ENCODE assay signal across 15 cellular contexts in the genomic region with DNA sequence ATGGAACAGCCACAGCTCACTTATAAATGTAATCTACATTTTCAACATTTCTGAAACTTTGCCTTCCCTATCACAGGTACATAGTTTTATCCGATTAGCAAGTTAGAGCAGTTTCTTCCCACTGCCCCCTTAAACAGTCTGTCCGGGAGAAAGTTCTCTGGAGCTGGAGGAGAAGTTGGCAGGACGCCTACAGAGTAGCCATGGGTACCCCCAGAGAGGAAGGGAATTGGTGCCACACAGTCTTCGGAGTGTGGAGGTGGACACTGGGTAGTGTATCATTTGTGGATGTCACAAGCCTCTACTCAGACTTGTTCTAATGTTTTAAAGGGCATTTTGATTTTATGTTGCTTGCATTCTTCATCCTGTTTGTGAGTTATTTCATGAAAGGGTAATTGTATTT. TPM values are rescaled to one million over a fixed set of nuclear protein-coding genes. Genes with fewer than 3 reads are reported as not detected.
A peak's percentile ranks its signal among the peaks of the same experiment; 100 is the strongest.
DNase-seq lines count a peak whose midpoint lies in the region; ATAC-seq and TF ChIP-seq lines count a peak whose summit lies in the region.
"Had no signal": no experiment of that assay in that cellular context is flagged by ENCODE, and none has a peak within 500 bp of the region (broad histone marks: within the 10 kb centered on the region; RNA-seq: fewer than 3 reads in every experiment).

No MANE protein-coding gene starts in this region.

- H3K9me3 ChIP-seq in mammary epithelial cell (replicated peaks; ENCODE audit: insufficient read depth, low read length), result peaks cover 8% of the 10 kb centered on the region
- H3K9me3 ChIP-seq in upper lobe of right lung, result peaks cover 8% of the 10 kb centered on the region

- no peak overlapping the region for H2AFZ ChIP-seq in mammary epithelial cell (ENCODE audit: low read depth, low read length)

- BruUV-seq in mammary epithelial cell (replicated peaks; lab: Mats Ljungman, UMichigan), result no TSS peak
- BruUV-seq in MCF 10A (replicated peaks; lab: Mats Ljungman, UMichigan), result no TSS peak

- H3K27me3 ChIP-seq in mammary epithelial cell (ENCODE audit: insufficient read depth, low read length) (no peaks in the 10 kb centered on the region), upper lobe of right lung (no peaks in the 10 kb centered on the region)

- H3K36me3 ChIP-seq in mammary epithelial cell (ENCODE audit: insufficient read depth, low read length) (no peaks in the 10 kb centered on the region), upper lobe of right lung (no peaks in the 10 kb centered on the region)

- peaks cover 49% of the 10 kb centered on the region for H3K79me2 ChIP-seq in mammary epithelial cell (ENCODE audit: insufficient read depth, low read length)

- H3K36me3 Mint-ChIP-seq in MCF 10A (ENCODE audit: insufficient read depth, unreplicated experiment) (peaks cover 6% of the 10 kb centered on the region), nephron (ENCODE audit: low read depth) (peaks cover 36% of the 10 kb centered on the region)

- no peaks in the 10 kb centered on the region for H3K27me3 Mint-ChIP-seq in MCF 10A (ENCODE audit: insufficient read depth, unreplicated experiment)
- no peaks in the 10 kb centered on the region for H3K27me3 Mint-ChIP-seq in nephron (ENCODE audit: low read depth)
- H3K27me3 Mint-ChIP-seq: activated CD8-positive, alpha-beta memory T cell treated with anti-CD3 and anti-CD28 coated beads, Interleukin-2, amount 10 ng/mL, durations not matched to agents 7 days and 5 days had no signal

- TF ChIP-seq CTCF in mammary epithelial cell (conservative IDR thresholded peaks at IDR 0.05 in 1 of 2, IDR thresholded peaks at IDR 0.05 in 1 of 2; ENCODE audit: extremely low read depth in 1 of 2, insufficient read depth in 1 of 2, low read depth in 1 of 2, low read length in 2 of 2) (no peak), MCF 10A (IDR thresholded peaks at IDR 0.05; ENCODE audit: unreplicated experiment) (no peak), epithelial cell of proximal tubule (conservative IDR thresholded peaks at IDR 0.05; ENCODE audit: low read depth, low read length) (no peak), nephron (IDR thresholded peaks at IDR 0.05; ENCODE audit: unreplicated experiment in 3 of 3) (no peak), upper lobe of right lung (IDR thresholded peaks at IDR 0.05) (no peak)

- H3K27ac ChIP-seq in mammary epithelial cell (ENCODE audit: insufficient read depth, low read depth, low read length) (no peak overlapping the region), upper lobe of right lung (no peak overlapping the region)

- POLR2A ChIA-PET in MCF 10A (lab: Yijun Ruan, JAX), result interaction anchor here (1.8 kb wide), 1 partner anchor 10 kb away, joined by 5 read pairs; no protein-coding TSS in a partner anchor

- CTCF ChIA-PET in mammary epithelial cell (lab: Charles Lee; ENCODE audit: low non-redundant PET) (no interaction called here), MCF 10A (lab: Yijun Ruan, JAX) (interaction anchor here (0.5 kb wide), 1 partner anchor 20 kb away, joined by 4 read pairs; no protein-coding TSS in a partner anchor)

- intact Hi-C loops in mammary epithelial cell (cut with micrococcal nuclease), result no loop called here
- intact Hi-C loops in MCF 10A (cut with micrococcal nuclease), result no loop called here
- intact Hi-C loops in upper lobe of right lung (cut with DNase I), result no loop called here

- in situ Hi-C loops in mammary epithelial cell (cut with MboI; ENCODE audit: low sequenced_read_pairs in 2 of 2), result loop anchor here (25.0 kb wide), 3 partner anchors 1030 to 1455 kb away; no protein-coding TSS in a partner anchor

- H3K4me3 ChIP-seq in mammary epithelial cell (replicated peaks in 1 of 3; ENCODE audit: insufficient read depth in 1 of 3, low read depth in 2 of 3, low read length in 3 of 3) (no peak overlapping the region), epithelial cell of proximal tubule (ENCODE audit: low read depth, low read length) (peak overlapping the region; percentile 33), upper lobe of right lung (no peak overlapping the region)

- H3K9me3 Mint-ChIP-seq in MCF 10A (ENCODE audit: unreplicated experiment), result peaks cover 10% of the 10 kb centered on the region
- H3K9me3 Mint-ChIP-seq in nephron, result peaks cover 23% of the 10 kb centered on the region

- H3K4me2 ChIP-seq in mammary epithelial cell (ENCODE audit: insufficient read depth, low read depth, low read length), result peak overlapping the region; percentile 11

- no peak overlapping the region for H3K27ac Mint-ChIP-seq in MCF 10A (ENCODE audit: low read depth, unreplicated experiment)
- H3K27ac Mint-ChIP-seq in nephron, result peak overlapping the region; percentile 88 to 97 (median 88)
- H3K27ac Mint-ChIP-seq: activated CD8-positive, alpha-beta memory T cell treated with anti-CD3 and anti-CD28 coated beads, Interleukin-2, amount 10 ng/mL, durations not matched to agents 7 days and 5 days had no signal

- dilution Hi-C loops in mammary epithelial cell (cut with HindIII; ENCODE audit: low sequenced_read_pairs), result no loop called here

- WGBS in mammary epithelial cell (ENCODE audit: low coverage, missing lambda C conversion rate), result 42% methylated on average over 4 of the region's 4 CpGs

- ATAC-seq in upper lobe of right lung (peak; percentile 48), HG02798 (IDR thresholded peaks at IDR 0.05; ENCODE audit: poor library complexity, unreplicated experiment) (no peak), HG03095 (IDR thresholded peaks at IDR 0.05; ENCODE audit: unreplicated experiment) (no peak)
- ATAC-seq: activated CD8-positive, alpha-beta memory T cell treated with anti-CD3 and anti-CD28 coated beads, Interleukin-2, amount 10 ng/mL, durations not matched to agents 7 days and 5 days had no signal

- H3K4me1 Mint-ChIP-seq in MCF 10A (ENCODE audit: insufficient read depth, unreplicated experiment) (peaks cover 7% of the 10 kb centered on the region), nephron (peaks cover 37% of the 10 kb centered on the region)

- peak overlapping the region; percentile 9 for H3K9ac ChIP-seq in mammary epithelial cell (ENCODE audit: insufficient read depth, low read length)

- H3K4me3 Mint-ChIP-seq in MCF 10A (ENCODE audit: unreplicated experiment), result no peak overlapping the region
- H3K4me3 Mint-ChIP-seq in nephron, result peak overlapping the region; percentile 27 to 53 (median 40)
- H3K4me3 Mint-ChIP-seq: activated CD8-positive, alpha-beta memory T cell treated with anti-CD3 and anti-CD28 coated beads, Interleukin-2, amount 10 ng/mL, durations not matched to agents 7 days and 5 days; CD14-positive monocyte had no signal

- H4K20me1 ChIP-seq in mammary epithelial cell (ENCODE audit: insufficient read depth, low read length), result no peaks in the 10 kb centered on the region

- no peaks in the 10 kb centered on the region for H3K4me1 ChIP-seq in mammary epithelial cell (ENCODE audit: insufficient read depth, low read length)
- H3K4me1 ChIP-seq in upper lobe of right lung, result peaks cover 19% of the 10 kb centered on the region

- DNase-seq in mammary epithelial cell (no peak), MCF 10A (ENCODE audit: unreplicated experiment) (no peak), epithelial cell of proximal tubule (ENCODE audit: low read depth) (no peak), upper lobe of right lung (no peak), NCI-H446 (lab: John Stamatoyannopoulos, UW) (no peak)
- DNase-seq: activated CD8-positive, alpha-beta memory T cell treated with anti-CD3 and anti-CD28 coated beads, Interleukin-2, amount 10 ng/mL, durations not matched to agents 7 days and 5 days; activated gamma-delta T cell; central memory CD4-positive, alpha-beta T cell; DND-41; effector memory CD4-positive, alpha-beta T cell; NCI-H187 treated with DMSO at 0.1 percent for 48 hours had no signal

RNA-seq across cellular contexts. Expression of a gene that starts 39.0 kb away (rescaled TPM):
- total RNA-seq in mammary epithelial cell, result 10 to 100 TPM in 1 of 2 donors, 1 to 10 TPM in 1; 2.5 to 11.2 TPM
- 3.9 TPM for polyA plus RNA-seq in mammary epithelial cell
- 1.7 TPM for polyA minus RNA-seq in mammary epithelial cell
- total RNA-seq in MCF 10A (2022), result 9.3 and 9.9 TPM in 2 replicates
- total RNA-seq in epithelial cell of proximal tubule, result 3.0 and 4.8 TPM in 2 replicates
- total RNA-seq in upper lobe of right lung, result 11.8 TPM
